15 cellular contexts compared by ENCODE assay signal in genomic region chr13:111384441-111385181, GRCh38.
DNase-seq lines count a peak whose midpoint lies in the region; ATAC-seq and TF ChIP-seq lines count a peak whose summit lies in the region.
"Had no signal": no experiment of that assay in that cellular context is flagged by ENCODE, and none has a peak within 500 bp of the region (broad histone marks: within the 10 kb centered on the region; RNA-seq: fewer than 3 reads in every experiment).

No MANE protein-coding gene starts in this region.

- no peak overlapping the region for H3K14ac ChIP-seq in IMR-90 (replicated peaks; ENCODE audit: low read depth, low read length)
- no peak overlapping the region for H3K14ac ChIP-seq in trophoblast cell (ENCODE audit: low read length)
- H3K14ac ChIP-seq in mesenchymal stem cell (ENCODE audit: low read length in 2 of 2), result no peak overlapping the region

- H3K4me1 Mint-ChIP-seq in activated CD8-positive, alpha-beta memory T cell treated with anti-CD3 and anti-CD28 coated beads, Interleukin-2, amount 10 ng/mL, durations not matched to agents 7 days and 5 days, result peaks cover 12% of the 10 kb centered on the region
- H3K4me1 Mint-ChIP-seq in activated T-helper 1 cell treated with anti-CD3 and anti-CD28 coated beads, Interleukin-12 subunit alpha, Interleukin-12 subunit beta, Interleukin-2, Interleukin-4 antibody, amounts not matched to agents 30 ng/mL and 10 ng/mL and 1 ng/mL, durations not matched to agents 14 hours and 24 hours and 36 hours (ENCODE audit: low read depth), result peaks cover 14% of the 10 kb centered on the region

- H3K4ac ChIP-seq in IMR-90 (ENCODE audit: low read depth, low read length) (no peak overlapping the region), trophoblast cell (ENCODE audit: low read depth, low read length) (no peak overlapping the region), mesenchymal stem cell (ENCODE audit: low read depth in 1 of 2, low read length in 2 of 2) (no peak overlapping the region)

- peak overlapping the region; percentile 4 for H3K4me3 Mint-ChIP-seq in activated CD8-positive, alpha-beta memory T cell treated with anti-CD3 and anti-CD28 coated beads, Interleukin-2, amount 10 ng/mL, durations not matched to agents 7 days and 5 days
- H3K4me3 Mint-ChIP-seq in activated T-helper 1 cell treated with anti-CD3 and anti-CD28 coated beads, Interleukin-12 subunit alpha, Interleukin-12 subunit beta, Interleukin-2, Interleukin-4 antibody, amounts not matched to agents 30 ng/mL and 10 ng/mL and 1 ng/mL, durations not matched to agents 14 hours and 24 hours and 36 hours, result peak overlapping the region; percentile 0
- H3K4me3 Mint-ChIP-seq: immature natural killer cell, memory B cell had no signal

- no peak overlapping the region for H4K12ac ChIP-seq in trophoblast cell (ENCODE audit: low read depth, low read length)

- H3K23ac ChIP-seq in IMR-90 (ENCODE audit: low read depth, low read length) (no peak overlapping the region), trophoblast cell (ENCODE audit: low read length) (peak overlapping the region; percentile 69), mesenchymal stem cell (ENCODE audit: low read length in 2 of 2) (no peak overlapping the region)

- H3K56ac ChIP-seq in IMR-90 (ENCODE audit: extremely low read depth, insufficient read depth, low read length), result peak overlapping the region; percentile 6; the same call in 1 of the 2 replicates

- no peaks in the 10 kb centered on the region for H4K20me1 ChIP-seq in IMR-90 (ENCODE audit: insufficient read depth, low read length)

- TF ChIP-seq RAD21 in IMR-90 (IDR thresholded peaks at IDR 0.05; ENCODE audit: low read length), result no peak

- CTCF ChIA-PET in activated CD8-positive, alpha-beta memory T cell treated with anti-CD3 and anti-CD28 coated beads, Interleukin-2, amount 10 ng/mL, durations not matched to agents 7 days and 5 days (lab: Charles Lee), result no interaction called here
- CTCF ChIA-PET in IMR-90 (lab: Yijun Ruan, JAX), result no interaction called here

- H3K4me3 ChIP-seq in IMR-90 (ENCODE audit: insufficient read depth, low read depth, low read length) (no peak overlapping the region), trophoblast cell (ENCODE audit: low read depth, low read length) (no peak overlapping the region), right atrium auricular region (no peak overlapping the region), mesenchymal stem cell (ENCODE audit: insufficient read depth in 1 of 2, low read depth in 1 of 2, low read length in 2 of 2) (no peak overlapping the region)
- H3K4me3 ChIP-seq: thyroid gland had no signal

- H2BK120ac ChIP-seq in IMR-90 (ENCODE audit: low read depth, low read length) (no peak overlapping the region), trophoblast cell (ENCODE audit: insufficient read depth, low read length, poor library complexity) (no peak overlapping the region), mesenchymal stem cell (ENCODE audit: low read depth, low read length) (no peak overlapping the region)

- H3K36me3 ChIP-seq in IMR-90 (ENCODE audit: control insufficient read depth, insufficient read depth, low read length), result no peaks in the 10 kb centered on the region
- no peaks in the 10 kb centered on the region for H3K36me3 ChIP-seq in trophoblast cell (ENCODE audit: control insufficient read depth in 1 of 2, insufficient read depth in 2 of 2, low read length in 2 of 2)
- H3K36me3 ChIP-seq in right atrium auricular region, result no peaks in the 10 kb centered on the region
- H3K36me3 ChIP-seq in mesenchymal stem cell (ENCODE audit: control insufficient read depth in 1 of 2, insufficient read depth in 2 of 2, low read depth in 1 of 2, low read length in 2 of 2), result no peaks in the 10 kb centered on the region
- H3K36me3 ChIP-seq: thyroid gland had no signal

- whole genome bisulfite sequencing in IMR-90 (ENCODE audit: extremely low coverage in 2 of 2, insufficient read length in 1 of 2), 2 experiments, result 47% methylated on average over 5 of the region's 11 CpGs; no CpG with 5 or more reads in 1 of the 2 experiments
- WGBS in trophoblast cell (ENCODE audit: extremely low coverage, insufficient coverage, insufficient read length), result no CpG with 5 or more reads among the region's 11 CpGs
- WGBS in mesenchymal stem cell, result 92% methylated on average over 11 of the region's 11 CpGs

- POLR2A ChIA-PET in IMR-90 (lab: Charles Lee; ENCODE audit: unreplicated experiment), result no interaction called here

- no peak overlapping the region for H2BK5ac ChIP-seq in IMR-90 (ENCODE audit: low read depth, low read length, poor library complexity, severe bottlenecking)
- H2BK5ac ChIP-seq in trophoblast cell (ENCODE audit: low read depth, low read length, poor library complexity), result no peak overlapping the region
- no peak overlapping the region for H2BK5ac ChIP-seq in mesenchymal stem cell (ENCODE audit: low read depth, low read length, poor library complexity, severe bottlenecking)

- H3K4me2 ChIP-seq in IMR-90 (ENCODE audit: low read depth, low read length) (no peak overlapping the region), trophoblast cell (ENCODE audit: low read length) (no peak overlapping the region), mesenchymal stem cell (ENCODE audit: low read length, poor library complexity, severe bottlenecking) (no peak overlapping the region)

- H3K4me1 ChIP-seq in IMR-90 (ENCODE audit: control insufficient read depth, insufficient read depth, low read length) (no peaks in the 10 kb centered on the region), trophoblast cell (ENCODE audit: control insufficient read depth in 1 of 2, insufficient read depth in 2 of 2, low read length in 2 of 2) (no peaks in the 10 kb centered on the region), right atrium auricular region (no peaks in the 10 kb centered on the region), mesenchymal stem cell (ENCODE audit: control insufficient read depth, insufficient read depth, low read depth, low read length) (no peaks in the 10 kb centered on the region)
- H3K4me1 ChIP-seq: thyroid gland had no signal

- no peaks in the 10 kb centered on the region for H3K79me2 ChIP-seq in trophoblast cell (ENCODE audit: control insufficient read depth, insufficient read depth, low read length, poor library complexity)

- no peak overlapping the region for H2BK15ac ChIP-seq in IMR-90 (ENCODE audit: low read depth, low read length)
- H2BK15ac ChIP-seq in mesenchymal stem cell (ENCODE audit: low read depth, poor library complexity, severe bottlenecking), result no peak overlapping the region

- intact Hi-C loops in IMR-90 (cut with micrococcal nuclease), result no loop called here
- intact Hi-C loops in activated T-helper 1 cell treated with anti-CD3 and anti-CD28 coated beads, Interleukin-12 subunit alpha, Interleukin-12 subunit beta, Interleukin-2, Interleukin-4 antibody, amounts not matched to agents 30 ng/mL and 10 ng/mL and 1 ng/mL, durations not matched to agents 14 hours and 24 hours and 36 hours (cut with micrococcal nuclease), result no loop called here

- peaks cover 3% of the 10 kb centered on the region; the same call in 1 of the 2 replicates for H3K9me3 ChIP-seq in IMR-90 (ENCODE audit: control insufficient read depth, insufficient read depth, low read length)
- peaks cover 6% of the 10 kb centered on the region for H3K9me3 ChIP-seq in trophoblast cell (ENCODE audit: insufficient read depth, low read depth, low read length)
- no peaks in the 10 kb centered on the region for H3K9me3 ChIP-seq in right atrium auricular region
- peaks cover 4% of the 10 kb centered on the region for H3K9me3 ChIP-seq in mesenchymal stem cell (ENCODE audit: control insufficient read depth, low read length)
- H3K9me3 ChIP-seq: thyroid gland had no signal

- H4K5ac ChIP-seq in IMR-90 (ENCODE audit: low read depth, low read length), result no peak overlapping the region

- in situ Hi-C loops in IMR-90 (cut with MboI; ENCODE audit: low sequenced_read_pairs), result no loop called here

- BruUV-seq in IMR-90 (replicated peaks; lab: Mats Ljungman, UMichigan), result no TSS peak

- H2BK12ac ChIP-seq in trophoblast cell (ENCODE audit: low read length) (no peak overlapping the region), mesenchymal stem cell (ENCODE audit: low read length in 2 of 2) (no peak overlapping the region)

- H4K8ac ChIP-seq in IMR-90 (ENCODE audit: low read depth in 2 of 2, low read length in 2 of 2) (no peak overlapping the region), trophoblast cell (ENCODE audit: low read depth, low read length) (no peak overlapping the region), mesenchymal stem cell (ENCODE audit: low read length) (no peak overlapping the region)

- H3K27ac Mint-ChIP-seq in activated CD8-positive, alpha-beta memory T cell treated with anti-CD3 and anti-CD28 coated beads, Interleukin-2, amount 10 ng/mL, durations not matched to agents 7 days and 5 days, result no peak overlapping the region
- no peak overlapping the region for H3K27ac Mint-ChIP-seq in activated T-helper 1 cell treated with anti-CD3 and anti-CD28 coated beads, Interleukin-12 subunit alpha, Interleukin-12 subunit beta, Interleukin-2, Interleukin-4 antibody, amounts not matched to agents 30 ng/mL and 10 ng/mL and 1 ng/mL, durations not matched to agents 14 hours and 24 hours and 36 hours
- H3K27ac Mint-ChIP-seq: immature natural killer cell, memory B cell had no signal

- H2AFZ ChIP-seq in IMR-90 (replicated peaks; ENCODE audit: low read length, poor library complexity), result no peak overlapping the region
- no peak overlapping the region for H2AFZ ChIP-seq in trophoblast cell (ENCODE audit: insufficient read depth, low read length, poor library complexity)
- no peak overlapping the region for H2AFZ ChIP-seq in mesenchymal stem cell (ENCODE audit: low read depth, low read length)

- peaks cover 9% of the 10 kb centered on the region for H3K27me3 Mint-ChIP-seq in activated CD8-positive, alpha-beta memory T cell treated with anti-CD3 and anti-CD28 coated beads, Interleukin-2, amount 10 ng/mL, durations not matched to agents 7 days and 5 days
- no peaks in the 10 kb centered on the region for H3K27me3 Mint-ChIP-seq in activated T-helper 1 cell treated with anti-CD3 and anti-CD28 coated beads, Interleukin-12 subunit alpha, Interleukin-12 subunit beta, Interleukin-2, Interleukin-4 antibody, amounts not matched to agents 30 ng/mL and 10 ng/mL and 1 ng/mL, durations not matched to agents 14 hours and 24 hours and 36 hours (ENCODE audit: insufficient read depth)

- TF ChIP-seq POLR2A in IMR-90 (IDR thresholded peaks at IDR 0.05; ENCODE audit: low read depth, low read length), result no peak

- H3K27ac ChIP-seq in IMR-90 (ENCODE audit: insufficient read depth, low read length) (no peak overlapping the region), trophoblast cell (ENCODE audit: low read depth, low read length) (no peak overlapping the region), right atrium auricular region (no peak overlapping the region), mesenchymal stem cell (ENCODE audit: low read length, poor library complexity, severe bottlenecking) (no peak overlapping the region)
- H3K27ac ChIP-seq: thyroid gland had no signal

- no peaks in the 10 kb centered on the region for H3K36me3 Mint-ChIP-seq in activated CD8-positive, alpha-beta memory T cell treated with anti-CD3 and anti-CD28 coated beads, Interleukin-2, amount 10 ng/mL, durations not matched to agents 7 days and 5 days
- H3K36me3 Mint-ChIP-seq in activated T-helper 1 cell treated with anti-CD3 and anti-CD28 coated beads, Interleukin-12 subunit alpha, Interleukin-12 subunit beta, Interleukin-2, Interleukin-4 antibody, amounts not matched to agents 30 ng/mL and 10 ng/mL and 1 ng/mL, durations not matched to agents 14 hours and 24 hours and 36 hours (ENCODE audit: low read depth), result no peaks in the 10 kb centered on the region
- H3K36me3 Mint-ChIP-seq: immature natural killer cell, memory B cell had no signal

- H2AK9ac ChIP-seq in IMR-90 (replicated peaks; ENCODE audit: low read depth, low read length, poor library complexity), result peak overlapping the region; percentile 42

- DNase-seq in activated CD8-positive, alpha-beta memory T cell treated with anti-CD3 and anti-CD28 coated beads, Interleukin-2, amount 10 ng/mL, durations not matched to agents 7 days and 5 days, result peak; percentile 52
- no peak for DNase-seq in activated CD8-positive, alpha-beta memory T cell treated with anti-CD3 and anti-CD28 coated beads, Interleukin-2, amount 50 U/mL, for 4 hours
- DNase-seq in IMR-90 (no peak), trophoblast cell (no peak), right atrium auricular region (ENCODE audit: low spot score) (no peak), mesenchymal stem cell (no peak)
- no peak for DNase-seq in activated T-helper 1 cell treated with anti-CD3 and anti-CD28 coated beads, Interleukin-12 subunit alpha, Interleukin-12 subunit beta, Interleukin-2, Interleukin-4 antibody, amounts not matched to agents 30 ng/mL and 10 ng/mL and 1 ng/mL, durations not matched to agents 14 hours and 24 hours and 36 hours (ENCODE audit: low spot score)
- DNase-seq: DMS79; effector CD8-positive, alpha-beta T cell; immature natural killer cell; NCI-H2029 treated with DMSO at 0.1 percent for 48 hours; SHP77 treated with DMSO at 0.1 percent for 48 hours; thyroid gland had no signal

- no peaks in the 10 kb centered on the region for H3K9me3 Mint-ChIP-seq in activated CD8-positive, alpha-beta memory T cell treated with anti-CD3 and anti-CD28 coated beads, Interleukin-2, amount 10 ng/mL, durations not matched to agents 7 days and 5 days (ENCODE audit: low read depth)
- peaks cover 5% of the 10 kb centered on the region for H3K9me3 Mint-ChIP-seq in activated T-helper 1 cell treated with anti-CD3 and anti-CD28 coated beads, Interleukin-12 subunit alpha, Interleukin-12 subunit beta, Interleukin-2, Interleukin-4 antibody, amounts not matched to agents 30 ng/mL and 10 ng/mL and 1 ng/mL, durations not matched to agents 14 hours and 24 hours and 36 hours
- H3K9me3 Mint-ChIP-seq: immature natural killer cell, memory B cell had no signal

- H3K18ac ChIP-seq in IMR-90 (ENCODE audit: low read depth, low read length), result no peak overlapping the region
- H3K18ac ChIP-seq in trophoblast cell (ENCODE audit: low read length), result no peak overlapping the region
- no peak overlapping the region for H3K18ac ChIP-seq in mesenchymal stem cell (ENCODE audit: low read depth in 1 of 2, low read length in 2 of 2)

- H2AK5ac ChIP-seq in IMR-90 (ENCODE audit: low read depth, low read length) (no peak overlapping the region), trophoblast cell (ENCODE audit: low read length) (no peak overlapping the region), mesenchymal stem cell (ENCODE audit: low read length, severe bottlenecking) (no peak overlapping the region)

- H3K9me1 ChIP-seq in IMR-90 (ENCODE audit: insufficient read depth, low read length), result 0 out of 2 replicates have a peak, but pooled peaks cover 2% of the 10 kb centered on the region

- H3K79me1 ChIP-seq in IMR-90 (ENCODE audit: low read depth in 1 of 2, low read length in 2 of 2), result no peaks in the 10 kb centered on the region
- no peaks in the 10 kb centered on the region for H3K79me1 ChIP-seq in trophoblast cell (ENCODE audit: low read length)
- H3K79me1 ChIP-seq in mesenchymal stem cell (replicated peaks; ENCODE audit: low read length, poor library complexity, severe bottlenecking), result no peaks in the 10 kb centered on the region

- ATAC-seq in activated CD8-positive, alpha-beta memory T cell treated with anti-CD3 and anti-CD28 coated beads, Interleukin-2, amount 10 ng/mL, durations not matched to agents 7 days and 5 days, result peak; percentile 46
- ATAC-seq in IMR-90 (ENCODE audit: low read depth) (no peak), HG02970 (IDR thresholded peaks at IDR 0.05; ENCODE audit: low FRiP score, unreplicated experiment) (no peak)

- H2BK20ac ChIP-seq in IMR-90 (ENCODE audit: low read depth, low read length), result no peak overlapping the region

- no peak overlapping the region for H3K9ac ChIP-seq in IMR-90 (ENCODE audit: low read depth, low read length)
- H3K9ac ChIP-seq in trophoblast cell (ENCODE audit: low read length), result no peak overlapping the region
- no peak overlapping the region for H3K9ac ChIP-seq in mesenchymal stem cell (ENCODE audit: low read length)

- H3K27me3 ChIP-seq in IMR-90 (ENCODE audit: control insufficient read depth, insufficient read depth, low read length) (no peaks in the 10 kb centered on the region; the same call in 1 of the 2 replicates), trophoblast cell (ENCODE audit: insufficient read depth, low read length) (no peaks in the 10 kb centered on the region), right atrium auricular region (no peaks in the 10 kb centered on the region), mesenchymal stem cell (ENCODE audit: control insufficient read depth in 1 of 2, insufficient read depth in 1 of 2, low read length in 2 of 2) (peaks cover 0 to 17% of the 10 kb centered on the region in 2 experiments)
- H3K27me3 ChIP-seq: thyroid gland had no signal

- no peak for TF ChIP-seq CTCF in IMR-90 (conservative IDR thresholded peaks at IDR 0.05; ENCODE audit: low read depth, low read length)
- TF ChIP-seq CTCF in right atrium auricular region (IDR thresholded peaks at IDR 0.05), result no peak

- H4K91ac ChIP-seq in IMR-90 (ENCODE audit: insufficient read depth, low read depth, low read length), result no peak overlapping the region
- no peak overlapping the region for H4K91ac ChIP-seq in trophoblast cell (ENCODE audit: low read depth, low read length)
- H4K91ac ChIP-seq in mesenchymal stem cell (ENCODE audit: low read length), result no peak overlapping the region

- dilution Hi-C loops in IMR-90 (cut with HindIII; ENCODE audit: low sequenced_read_pairs, unreplicated experiment), result no loop called here
